ENCODE assay signal across 36 cellular contexts in genomic region chr4:16767251-16767650, GRCh38.
"Had no signal": no experiment of that assay in that cellular context is flagged by ENCODE, and none has a peak within 500 bp of the region (broad histone marks: within the 10 kb centered on the region; RNA-seq: fewer than 3 reads in every experiment).

No MANE protein-coding gene starts in this region.

- H3K4me1 Mint-ChIP-seq: activated CD4-positive, alpha-beta memory T cell treated with anti-CD3 and anti-CD28 coated beads, Interleukin-2, amount 10 ng/mL, durations not matched to agents 7 days and 5 days; activated CD4-positive, alpha-beta T cell treated with anti-CD3 and anti-CD28 coated beads for 36 hours; activated CD4-positive, alpha-beta T cell treated with anti-CD3 and anti-CD28 coated beads, Interleukin-2, amount 10 ng/mL, durations not matched to agents 7 days and 5 days; activated CD8-positive, alpha-beta memory T cell treated with anti-CD3 and anti-CD28 coated beads, Interleukin-2, amount 10 ng/mL, durations not matched to agents 7 days and 5 days; activated naive CD4-positive, alpha-beta T cell treated with anti-CD3 and anti-CD28 coated beads, Interleukin-2, amount 10 ng/mL, durations not matched to agents 7 days and 5 days; activated naive CD4-positive, alpha-beta T cell treated with anti-CD3 and anti-CD28 coated beads, Interleukin-2, amount 50 U/mL, for 24 hours; activated naive CD8-positive, alpha-beta T cell treated with anti-CD3 and anti-CD28 coated beads, Interleukin-2, amount 10 ng/mL, durations not matched to agents 7 days and 5 days; activated naive CD8-positive, alpha-beta T cell treated with anti-CD3 and anti-CD28 coated beads, Interleukin-2, amount 50 U/mL, for 24 hours had no signal

- H3K9me3 Mint-ChIP-seq: activated CD4-positive, alpha-beta memory T cell treated with anti-CD3 and anti-CD28 coated beads, Interleukin-2, amount 10 ng/mL, durations not matched to agents 7 days and 5 days; activated CD4-positive, alpha-beta T cell treated with anti-CD3 and anti-CD28 coated beads, Interleukin-2, amount 10 ng/mL, durations not matched to agents 7 days and 5 days; activated naive CD4-positive, alpha-beta T cell treated with anti-CD3 and anti-CD28 coated beads, Interleukin-2, amount 10 ng/mL, durations not matched to agents 7 days and 5 days; activated naive CD4-positive, alpha-beta T cell treated with anti-CD3 and anti-CD28 coated beads, Interleukin-2, amount 50 U/mL, for 24 hours; activated naive CD8-positive, alpha-beta T cell treated with anti-CD3 and anti-CD28 coated beads, Interleukin-2, amount 10 ng/mL, durations not matched to agents 7 days and 5 days; activated naive CD8-positive, alpha-beta T cell treated with anti-CD3 and anti-CD28 coated beads, Interleukin-2, amount 50 U/mL, for 24 hours; activated T-cell treated with anti-CD3 and anti-CD28 coated beads, Interleukin-2, amount 50 U/mL, for 24 hours; activated T-helper 2 cell treated with anti-CD3 and anti-CD28 coated beads, Interferon-gamma antibody, Interleukin-2, Interleukin-4, amounts not matched to agents 10 μg/mL and 5 μg/mL and 100 μg/mL, durations not matched to agents 14 hours and 24 hours and 36 hours; T-helper 1 cell treated with Interleukin-12 subunit alpha and Interleukin-12 subunit beta and Interleukin-4 antibody, amounts not matched to agents 30 μg/mL and 1 μg/mL, for 36 hours; T-helper 2 cell treated with Interferon-gamma antibody and Interleukin-4, amounts not matched to agents 5 μg/mL and 100 μg/mL, for 36 hours; WTC11 had no signal

- H3K27ac ChIP-seq: ascending aorta, brain microvascular endothelial cell, breast epithelium, WERI-Rb-1 had no signal

- H3K4me3 Mint-ChIP-seq: activated CD4-positive, alpha-beta memory T cell treated with anti-CD3 and anti-CD28 coated beads, Interleukin-2, amount 10 ng/mL, durations not matched to agents 7 days and 5 days; activated CD4-positive, alpha-beta T cell treated with anti-CD3 and anti-CD28 coated beads for 36 hours; activated CD4-positive, alpha-beta T cell treated with anti-CD3 and anti-CD28 coated beads, Interleukin-2, amount 10 ng/mL, durations not matched to agents 7 days and 5 days; activated CD8-positive, alpha-beta memory T cell treated with anti-CD3 and anti-CD28 coated beads, Interleukin-2, amount 10 ng/mL, durations not matched to agents 7 days and 5 days; activated CD8-positive, alpha-beta T cell treated with anti-CD3 and anti-CD28 coated beads, Interleukin-2, amount 10 ng/mL, durations not matched to agents 7 days and 5 days; activated naive CD4-positive, alpha-beta T cell treated with anti-CD3 and anti-CD28 coated beads, Interleukin-2, amount 10 ng/mL, durations not matched to agents 7 days and 5 days; activated naive CD4-positive, alpha-beta T cell treated with anti-CD3 and anti-CD28 coated beads, Interleukin-2, amount 50 U/mL, for 24 hours; activated naive CD8-positive, alpha-beta T cell; activated naive CD8-positive, alpha-beta T cell treated with anti-CD3 and anti-CD28 coated beads, Interleukin-2, amount 10 ng/mL, durations not matched to agents 7 days and 5 days; activated naive CD8-positive, alpha-beta T cell treated with anti-CD3 and anti-CD28 coated beads, Interleukin-2, amount 50 U/mL, for 24 hours; activated T-cell treated with anti-CD3 and anti-CD28 coated beads, Interleukin-2, amount 50 U/mL, for 24 hours; T-helper 1 cell treated with Interleukin-12 subunit alpha and Interleukin-12 subunit beta and Interleukin-4 antibody, amounts not matched to agents 30 μg/mL and 1 μg/mL, for 36 hours; T-helper 2 cell treated with Interferon-gamma antibody and Interleukin-4, amounts not matched to agents 5 μg/mL and 100 μg/mL, for 36 hours; WTC11 had no signal

- DNase-seq: activated CD4-positive, alpha-beta memory T cell treated with anti-CD3 and anti-CD28 coated beads, Interleukin-2, amount 10 ng/mL, durations not matched to agents 7 days and 5 days; activated CD4-positive, alpha-beta T cell treated with anti-CD3 and anti-CD28 coated beads for 1 hour; activated CD4-positive, alpha-beta T cell treated with anti-CD3 and anti-CD28 coated beads for 36 hours; activated CD4-positive, alpha-beta T cell treated with anti-CD3 and anti-CD28 coated beads for 48 hours; activated CD4-positive, alpha-beta T cell treated with anti-CD3 and anti-CD28 coated beads, Interleukin-2, amount 10 ng/mL, durations not matched to agents 7 days and 5 days; activated CD4-positive, alpha-beta T cell treated with anti-CD3 and anti-CD28 coated beads, Interleukin-2, amount 50 U/mL, for 48 hours; activated CD4-positive, CD25-positive, alpha-beta regulatory T cell; activated CD8-positive, alpha-beta memory T cell treated with anti-CD3 and anti-CD28 coated beads for 24 hours; activated CD8-positive, alpha-beta memory T cell treated with anti-CD3 and anti-CD28 coated beads, Interleukin-2, amount 10 ng/mL, durations not matched to agents 7 days and 5 days; activated CD8-positive, alpha-beta memory T cell treated with anti-CD3 and anti-CD28 coated beads, Interleukin-2, amount 50 U/mL, for 48 hours; activated CD8-positive, alpha-beta T cell treated with anti-CD3 and anti-CD28 coated beads, Interleukin-2, amount 10 ng/mL, durations not matched to agents 7 days and 5 days; activated effector memory CD4-positive, alpha-beta T cell treated with Interleukin-2 at 50 U/mL for 16 hours; activated gamma-delta T cell; activated naive CD4-positive, alpha-beta T cell treated with anti-CD3 and anti-CD28 coated beads, Interleukin-2, amount 10 ng/mL, durations not matched to agents 7 days and 5 days; activated naive CD4-positive, alpha-beta T cell treated with Interleukin-2 at 50 U/mL for 16 hours; activated naive CD8-positive, alpha-beta T cell treated with anti-CD3 and anti-CD28 coated beads, Interleukin-2, amount 10 ng/mL, durations not matched to agents 7 days and 5 days; activated naive CD8-positive, alpha-beta T cell treated with anti-CD3 and anti-CD28 coated beads, Interleukin-2, amount 50 U/mL, for 24 hours; activated T-cell treated with anti-CD3 and anti-CD28 coated beads, Interleukin-2, amount 50 U/mL, for 24 hours; activated T-cell treated with anti-CD3 and anti-CD28 coated beads, Interleukin-2, amount 50 U/mL, for 48 hours; amygdala; anterior cingulate cortex; brain microvascular endothelial cell; SW 1271; T-helper 1 cell; T-helper 2 cell; T-helper 9 cell; WERI-Rb-1 had no signal

- H3K27me3 Mint-ChIP-seq: activated CD4-positive, alpha-beta memory T cell treated with anti-CD3 and anti-CD28 coated beads, Interleukin-2, amount 10 ng/mL, durations not matched to agents 7 days and 5 days; activated CD8-positive, alpha-beta memory T cell treated with anti-CD3 and anti-CD28 coated beads, Interleukin-2, amount 10 ng/mL, durations not matched to agents 7 days and 5 days; activated naive CD4-positive, alpha-beta T cell treated with anti-CD3 and anti-CD28 coated beads, Interleukin-2, amount 10 ng/mL, durations not matched to agents 7 days and 5 days; activated naive CD8-positive, alpha-beta T cell treated with anti-CD3 and anti-CD28 coated beads, Interleukin-2, amount 50 U/mL, for 24 hours had no signal

- H3K27ac Mint-ChIP-seq: activated CD4-positive, alpha-beta memory T cell treated with anti-CD3 and anti-CD28 coated beads, Interleukin-2, amount 10 ng/mL, durations not matched to agents 7 days and 5 days; activated CD4-positive, alpha-beta T cell treated with anti-CD3 and anti-CD28 coated beads for 36 hours; activated CD4-positive, alpha-beta T cell treated with anti-CD3 and anti-CD28 coated beads, Interleukin-2, amount 10 ng/mL, durations not matched to agents 7 days and 5 days; activated CD8-positive, alpha-beta memory T cell treated with anti-CD3 and anti-CD28 coated beads, Interleukin-2, amount 10 ng/mL, durations not matched to agents 7 days and 5 days; activated CD8-positive, alpha-beta T cell treated with anti-CD3 and anti-CD28 coated beads, Interleukin-2, amount 10 ng/mL, durations not matched to agents 7 days and 5 days; activated naive CD4-positive, alpha-beta T cell treated with anti-CD3 and anti-CD28 coated beads, Interleukin-2, amount 10 ng/mL, durations not matched to agents 7 days and 5 days; activated naive CD4-positive, alpha-beta T cell treated with anti-CD3 and anti-CD28 coated beads, Interleukin-2, amount 50 U/mL, for 24 hours; activated naive CD8-positive, alpha-beta T cell; activated naive CD8-positive, alpha-beta T cell treated with anti-CD3 and anti-CD28 coated beads, Interleukin-2, amount 10 ng/mL, durations not matched to agents 7 days and 5 days; activated naive CD8-positive, alpha-beta T cell treated with anti-CD3 and anti-CD28 coated beads, Interleukin-2, amount 50 U/mL, for 24 hours; activated T-cell treated with anti-CD3 and anti-CD28 coated beads, Interleukin-2, amount 50 U/mL, for 24 hours; activated T-helper 2 cell treated with anti-CD3 and anti-CD28 coated beads, Interferon-gamma antibody, Interleukin-2, Interleukin-4, amounts not matched to agents 10 μg/mL and 5 μg/mL and 100 μg/mL, durations not matched to agents 14 hours and 24 hours and 36 hours; T-helper 1 cell treated with Interleukin-12 subunit alpha and Interleukin-12 subunit beta and Interleukin-4 antibody, amounts not matched to agents 30 μg/mL and 1 μg/mL, for 36 hours; T-helper 2 cell treated with Interferon-gamma antibody and Interleukin-4, amounts not matched to agents 5 μg/mL and 100 μg/mL, for 36 hours; WTC11 had no signal

- H3K36me3 Mint-ChIP-seq: activated CD8-positive, alpha-beta memory T cell treated with anti-CD3 and anti-CD28 coated beads, Interleukin-2, amount 10 ng/mL, durations not matched to agents 7 days and 5 days; activated naive CD4-positive, alpha-beta T cell treated with anti-CD3 and anti-CD28 coated beads, Interleukin-2, amount 10 ng/mL, durations not matched to agents 7 days and 5 days; activated naive CD4-positive, alpha-beta T cell treated with anti-CD3 and anti-CD28 coated beads, Interleukin-2, amount 50 U/mL, for 24 hours; activated naive CD8-positive, alpha-beta T cell; activated naive CD8-positive, alpha-beta T cell treated with anti-CD3 and anti-CD28 coated beads, Interleukin-2, amount 10 ng/mL, durations not matched to agents 7 days and 5 days had no signal

- ATAC-seq: activated CD4-positive, alpha-beta T cell treated with anti-CD3 and anti-CD28 coated beads for 36 hours; activated CD4-positive, CD25-positive, alpha-beta regulatory T cell treated with anti-CD3 and anti-CD28 coated beads, Interleukin-2, amount 50 U/mL, for 24 hours; activated CD8-positive, alpha-beta memory T cell treated with anti-CD3 and anti-CD28 coated beads, Interleukin-2, amount 10 ng/mL, durations not matched to agents 7 days and 5 days; activated CD8-positive, alpha-beta T cell treated with anti-CD3 and anti-CD28 coated beads, Interleukin-2, amount 10 ng/mL, durations not matched to agents 7 days and 5 days; activated naive CD8-positive, alpha-beta T cell treated with anti-CD3 and anti-CD28 coated beads, Interleukin-2, amount 50 U/mL, for 24 hours; WTC11 had no signal

- H3K4me3 ChIP-seq: ascending aorta, breast epithelium had no signal
